8 cellular contexts compared by ENCODE assay signal in genomic region chr15:72231066-72231846, GRCh38. TPM values are rescaled to one million over a fixed set of nuclear protein-coding genes. Genes with fewer than 3 reads are reported as not detected.
A peak's percentile ranks its signal among the peaks of the same experiment; 100 is the strongest.
DNase-seq lines count a peak whose midpoint lies in the region; ATAC-seq and TF ChIP-seq lines count a peak whose summit lies in the region.

Gene PKM (minus strand): TSS chr15:72231190. CDS start chr15:72219097, 12,093 bp downstream.

- DNase-seq in NCI-H2081 (lab: John Stamatoyannopoulos, UW) (peak; percentile 98 to 99), T-helper 9 cell (peak; percentile 88), astrocyte of the cerebellum (ENCODE audit: low read depth) (peak; percentile 90), hepatic stellate cell (ENCODE audit: low spot score) (peak; percentile 90), vagina (ENCODE audit: extremely low spot score in 2 of 2) (peak in 1 of 2 donors; percentile 96)

- intact Hi-C loops in vagina (cut with DNase I), result loop anchor here (5.0 kb wide), 2 partner anchors 41 to 146 kb away; partner anchors contain the start of genes HEXA and PARP6

- H3K36me3 ChIP-seq in rectal smooth muscle tissue (ENCODE audit: control insufficient read depth, insufficient read depth, low read length) (no peaks in the 10 kb centered on the region), vagina (no peaks in the 10 kb centered on the region)

- H3K9me3 ChIP-seq in vagina, result no peaks in the 10 kb centered on the region

- TF ChIP-seq CTCF in astrocyte of the cerebellum (IDR thresholded peaks at IDR 0.05; ENCODE audit: low read depth, low read length, missing control alignments) (no peak), vagina (IDR thresholded peaks at IDR 0.05) (peak in 1 of 3 experiments; percentile 20)

- H3K9ac ChIP-seq in rectal smooth muscle tissue (ENCODE audit: low read length), result peak within 1 kb of the TSS; percentile 96

- in situ Hi-C loops in astrocyte of the cerebellum (cut with HindIII; ENCODE audit: low sequenced_read_pairs), result no loop called here

- peak; percentile 45 for ATAC-seq in GM18505 (IDR thresholded peaks at IDR 0.05; ENCODE audit: unreplicated experiment)
- peak; percentile 35 for ATAC-seq in HG02973 (IDR thresholded peaks at IDR 0.05; ENCODE audit: unreplicated experiment)

- TF ChIP-seq POLR2A in GM18505 (IDR thresholded peaks at IDR 0.05; ENCODE audit: borderline replicate concordance, extremely low read depth, insufficient read depth, insufficient read length) (peak; percentile 100), vagina (IDR thresholded peaks at IDR 0.05) (peak in 1 of 2 donors; percentile 95)

- H3K4me1 ChIP-seq in rectal smooth muscle tissue (ENCODE audit: control insufficient read depth, insufficient read depth, low read length) (peaks cover 20% of the 10 kb centered on the region), vagina (peaks cover 47% of the 10 kb centered on the region)

- H3K27me3 ChIP-seq in rectal smooth muscle tissue (ENCODE audit: control insufficient read depth, insufficient read depth, low read length) (no peaks in the 10 kb centered on the region), vagina (no peaks in the 10 kb centered on the region)

- H3K4me3 ChIP-seq in astrocyte of the cerebellum (ENCODE audit: low read depth, low read length) (peak within 1 kb of the TSS; percentile 94), rectal smooth muscle tissue (ENCODE audit: low read length) (peak within 1 kb of the TSS; percentile 81), vagina (peak within 1 kb of the TSS; percentile 89 to 97)

- H3K27ac ChIP-seq in rectal smooth muscle tissue (ENCODE audit: low read depth, low read length), result peak within 1 kb of the TSS; percentile 91
- H3K27ac ChIP-seq in vagina, result peak within 1 kb of the TSS; percentile 98

RNA-seq across cellular contexts. Expression of gene PKM, which starts in this region (rescaled TPM):
- 484 TPM for total RNA-seq in vagina
